8 cellular contexts compared by ENCODE assay signal in the genomic region with DNA sequence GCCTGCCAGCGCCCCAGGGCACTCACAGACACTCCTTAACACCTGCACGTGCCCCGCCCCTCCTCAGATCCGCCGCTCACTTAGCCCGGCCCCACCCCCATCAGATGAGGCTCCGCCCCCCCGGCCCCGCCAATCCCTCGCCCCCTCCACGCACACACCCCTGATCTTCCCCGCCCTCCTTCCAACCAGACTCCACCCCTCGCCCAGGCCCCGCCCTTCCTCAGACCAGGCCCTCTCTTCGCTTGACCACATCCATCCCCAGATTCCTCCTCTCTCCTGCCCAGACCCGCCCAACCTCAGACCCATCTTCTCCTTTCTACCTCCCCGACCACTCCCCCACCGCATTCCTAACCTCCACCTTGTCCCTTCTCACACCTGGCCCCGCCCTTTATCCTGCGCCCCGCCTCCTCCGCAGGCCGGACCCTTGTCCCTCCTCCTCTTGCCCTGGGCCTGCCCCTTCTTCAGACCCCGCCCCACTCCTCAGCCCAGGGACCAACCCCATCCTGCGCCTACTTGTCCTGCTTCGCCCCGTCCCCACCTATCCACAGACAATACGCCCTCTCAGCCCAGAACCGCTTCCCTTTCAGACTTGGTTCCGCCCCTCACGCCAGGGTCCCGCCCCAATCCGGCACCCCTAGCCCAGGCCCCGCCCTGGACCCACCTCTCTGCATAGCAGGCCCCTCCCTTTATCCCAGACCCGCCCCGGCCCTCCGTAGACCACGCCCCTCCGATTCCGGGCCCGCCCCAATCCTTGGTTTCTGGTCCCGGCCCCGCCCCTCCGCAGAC. TPM values are rescaled to one million over a fixed set of nuclear protein-coding genes. Genes with fewer than 3 reads are reported as not detected.
DNase-seq lines count a peak whose midpoint lies in the region; ATAC-seq, FAIRE-seq and TF ChIP-seq lines count a peak whose summit lies in the region.

No MANE protein-coding gene starts in this region.

- H3K4me1 Mint-ChIP-seq in activated T-helper 1 cell treated with anti-CD3 and anti-CD28 coated beads, Interleukin-12 subunit alpha, Interleukin-12 subunit beta, Interleukin-2, Interleukin-4 antibody, amounts not matched to agents 30 ng/mL and 10 ng/mL and 1 ng/mL, durations not matched to agents 14 hours and 24 hours and 36 hours (ENCODE audit: low read depth) = peaks cover 22% of the 10 kb centered on the region
- H3K4me1 Mint-ChIP-seq in naive B cell = peaks cover 27 to 39% (median 28%) of the 10 kb centered on the region in 3 donors

- peaks cover 6% of the 10 kb centered on the region for H3K4me1 ChIP-seq in fibroblast of lung (ENCODE audit: control insufficient read depth, extremely low read depth, insufficient read depth, low read length)

- DNase-seq in DMS53 (lab: John Stamatoyannopoulos, UW) (peak; percentile 97), RCC 7860 (ENCODE audit: low spot score) (peak; percentile 82), fibroblast of lung (ENCODE audit: low read depth in 2 of 2) (peak; percentile 94 to 96), naive B cell (peak; percentile 97)
- peak; percentile 97 for DNase-seq in activated T-helper 1 cell treated with anti-CD3 and anti-CD28 coated beads, Interleukin-12 subunit alpha, Interleukin-12 subunit beta, Interleukin-2, Interleukin-4 antibody, amounts not matched to agents 30 ng/mL and 10 ng/mL and 1 ng/mL, durations not matched to agents 14 hours and 24 hours and 36 hours (ENCODE audit: low spot score)
- peak; percentile 96 to 97 for DNase-seq in stimulated activated CD8-positive, alpha-beta memory T cell treated with anti-CD3 and anti-CD28 coated beads, Interleukin-7, amount 100 ng/mL, for 48 hours (ENCODE audit: extremely low read depth in 1 of 2, low read depth in 1 of 2)

- H3K9ac ChIP-seq in fibroblast of lung (ENCODE audit: insufficient read depth, low read length) = peak overlapping the region; percentile 7

- H3K36me3 Mint-ChIP-seq in activated T-helper 1 cell treated with anti-CD3 and anti-CD28 coated beads, Interleukin-12 subunit alpha, Interleukin-12 subunit beta, Interleukin-2, Interleukin-4 antibody, amounts not matched to agents 30 ng/mL and 10 ng/mL and 1 ng/mL, durations not matched to agents 14 hours and 24 hours and 36 hours (ENCODE audit: low read depth) = peaks cover 2% of the 10 kb centered on the region
- H3K36me3 Mint-ChIP-seq in naive B cell = no peaks in the 10 kb centered on the region

- H3K4me3 ChIP-seq in fibroblast of lung (replicated peaks in 1 of 4; ENCODE audit: control extremely low read depth in 1 of 4, insufficient read depth in 1 of 4, low read depth in 3 of 4, low read length in 4 of 4) = peak overlapping the region; percentile 48 to 93 (median 57)

- H3K9me3 Mint-ChIP-seq in activated T-helper 1 cell treated with anti-CD3 and anti-CD28 coated beads, Interleukin-12 subunit alpha, Interleukin-12 subunit beta, Interleukin-2, Interleukin-4 antibody, amounts not matched to agents 30 ng/mL and 10 ng/mL and 1 ng/mL, durations not matched to agents 14 hours and 24 hours and 36 hours = no peaks in the 10 kb centered on the region
- H3K9me3 Mint-ChIP-seq in naive B cell = no peaks in the 10 kb centered on the region

- no peaks in the 10 kb centered on the region for H3K36me3 ChIP-seq in KOPT-K1 (ENCODE audit: insufficient read depth, low read length)
- H3K36me3 ChIP-seq in fibroblast of lung (ENCODE audit: control insufficient read depth, insufficient read depth, low read length) = no peaks in the 10 kb centered on the region

- no peaks in the 10 kb centered on the region for H4K20me1 ChIP-seq in fibroblast of lung (ENCODE audit: control insufficient read depth, extremely low read depth, insufficient read depth, low read length)

- H3K79me2 ChIP-seq in fibroblast of lung (ENCODE audit: control insufficient read depth, insufficient read depth, low read length) = no peaks in the 10 kb centered on the region

- H3K4me3 Mint-ChIP-seq in activated T-helper 1 cell treated with anti-CD3 and anti-CD28 coated beads, Interleukin-12 subunit alpha, Interleukin-12 subunit beta, Interleukin-2, Interleukin-4 antibody, amounts not matched to agents 30 ng/mL and 10 ng/mL and 1 ng/mL, durations not matched to agents 14 hours and 24 hours and 36 hours = peak overlapping the region; percentile 80
- peak overlapping the region; percentile 91 to 96 (median 94) for H3K4me3 Mint-ChIP-seq in naive B cell

- H3K27ac Mint-ChIP-seq in activated T-helper 1 cell treated with anti-CD3 and anti-CD28 coated beads, Interleukin-12 subunit alpha, Interleukin-12 subunit beta, Interleukin-2, Interleukin-4 antibody, amounts not matched to agents 30 ng/mL and 10 ng/mL and 1 ng/mL, durations not matched to agents 14 hours and 24 hours and 36 hours = peak overlapping the region; percentile 61
- H3K27ac Mint-ChIP-seq in naive B cell = peak overlapping the region; percentile 90 to 98 (median 96)

- ATAC-seq in GM21825 (IDR thresholded peaks at IDR 0.05; ENCODE audit: unreplicated experiment) (peak; percentile 81), naive B cell (ENCODE audit: low read depth in 2 of 2) (peak; percentile 81 to 83)

- H3K27ac ChIP-seq in KOPT-K1 (ENCODE audit: low read depth, low read length, poor library complexity, severe bottlenecking) (peak overlapping the region; percentile 73), fibroblast of lung (ENCODE audit: insufficient read depth, low read length) (no peak overlapping the region)

- peak; percentile 18 for FAIRE-seq in RCC 7860 (lab: Jason Lieb, UNC)

- intact Hi-C loops in activated T-helper 1 cell treated with anti-CD3 and anti-CD28 coated beads, Interleukin-12 subunit alpha, Interleukin-12 subunit beta, Interleukin-2, Interleukin-4 antibody, amounts not matched to agents 30 ng/mL and 10 ng/mL and 1 ng/mL, durations not matched to agents 14 hours and 24 hours and 36 hours (cut with micrococcal nuclease) = loop anchor here (1.0 to 5.0 kb wide), 16 partner anchors 47 to 684 kb away; partner anchors contain the start of genes BORCS8, COPE, CRTC1 and DDX49

- H3K27me3 ChIP-seq in fibroblast of lung (ENCODE audit: control insufficient read depth, insufficient read depth, low read length) = no peaks in the 10 kb centered on the region

- peak overlapping the region; percentile 89 for H2AFZ ChIP-seq in fibroblast of lung (ENCODE audit: low read length)

- no peak for TF ChIP-seq CTCF in fibroblast of lung (conservative IDR thresholded peaks at IDR 0.05 in 1 of 2, IDR thresholded peaks at IDR 0.05 in 1 of 2; ENCODE audit: low read depth in 1 of 2, low read length in 2 of 2)

- H3K9me3 ChIP-seq in KOPT-K1 (ENCODE audit: insufficient read depth, low read length, poor library complexity, severe bottlenecking) (no peaks in the 10 kb centered on the region), fibroblast of lung (ENCODE audit: control insufficient read depth, insufficient read depth, low read depth, low read length) (no peaks in the 10 kb centered on the region)

- H3K4me2 ChIP-seq in fibroblast of lung (ENCODE audit: extremely low read depth, insufficient read depth, low read length) = peak overlapping the region; percentile 87

- H3K27me3 Mint-ChIP-seq in activated T-helper 1 cell treated with anti-CD3 and anti-CD28 coated beads, Interleukin-12 subunit alpha, Interleukin-12 subunit beta, Interleukin-2, Interleukin-4 antibody, amounts not matched to agents 30 ng/mL and 10 ng/mL and 1 ng/mL, durations not matched to agents 14 hours and 24 hours and 36 hours (ENCODE audit: insufficient read depth) = peaks cover 5% of the 10 kb centered on the region
- H3K27me3 Mint-ChIP-seq in naive B cell = peaks cover 0 to 6% (median 5%) of the 10 kb centered on the region in 3 donors

RNA-seq across cellular contexts. Expression of gene KLHL26, which starts 0.5 kb away (rescaled TPM):
- total RNA-seq in activated T-helper 1 cell treated with anti-CD3 and anti-CD28 coated beads, Interleukin-12 subunit alpha, Interleukin-12 subunit beta, Interleukin-2, Interleukin-4 antibody, amounts not matched to agents 30 ng/mL and 10 ng/mL and 1 ng/mL, durations not matched to agents 14 hours and 24 hours and 36 hours = 12.7 and 16.0 TPM in 2 replicates
- total RNA-seq in fibroblast of lung = 2.8 and 3.5 TPM in 2 replicates
- polyA plus RNA-seq in fibroblast of lung = 1.4 and 1.9 TPM in 2 replicates
- polyA plus RNA-seq in fibroblast of lung (2012) = 1.8 and 4.0 TPM in 2 replicates
- polyA minus RNA-seq in fibroblast of lung (ENCODE audit: low replicate concordance) = 2.7 and 5.1 TPM in 2 replicates
- 1 to 10 TPM in 5 of 6 donors, not detected in 1; 2.0 to 3.7 (median 3.6) TPM for polyA plus RNA-seq in naive B cell (ENCODE audit: low read depth in 6 of 6)

RNA-seq across cellular contexts. Expression of gene TMEM59L, which starts 23.7 kb away (rescaled TPM):
- total RNA-seq in activated T-helper 1 cell treated with anti-CD3 and anti-CD28 coated beads, Interleukin-12 subunit alpha, Interleukin-12 subunit beta, Interleukin-2, Interleukin-4 antibody, amounts not matched to agents 30 ng/mL and 10 ng/mL and 1 ng/mL, durations not matched to agents 14 hours and 24 hours and 36 hours = 0.10 and 0.17 TPM in 2 replicates
- 0.33 and 0.51 TPM in 2 replicates for total RNA-seq in fibroblast of lung
- 0.14 and 0.23 TPM in 2 replicates for polyA plus RNA-seq in fibroblast of lung
- polyA plus RNA-seq in fibroblast of lung (2012) = 0.66 and 0.86 TPM in 2 replicates
- polyA minus RNA-seq in fibroblast of lung (ENCODE audit: low replicate concordance) = not detected in 2 replicates
- not detected for polyA plus RNA-seq in naive B cell (ENCODE audit: low read depth in 6 of 6)

RNA-seq across cellular contexts. Expression of gene CRLF1, which starts 29.8 kb away (rescaled TPM):
- not detected in 2 replicates for total RNA-seq in activated T-helper 1 cell treated with anti-CD3 and anti-CD28 coated beads, Interleukin-12 subunit alpha, Interleukin-12 subunit beta, Interleukin-2, Interleukin-4 antibody, amounts not matched to agents 30 ng/mL and 10 ng/mL and 1 ng/mL, durations not matched to agents 14 hours and 24 hours and 36 hours
- 2.3 and 2.5 TPM in 2 replicates for total RNA-seq in fibroblast of lung
- polyA plus RNA-seq in fibroblast of lung (2.2 and 2.8 TPM in 2 replicates), naive B cell (ENCODE audit: low read depth in 6 of 6) (1 to 10 TPM in 2 of 6 donors, under 1 TPM in 2, not detected in 2; 0.44 to 7.0 (median 0.97) TPM)
- 2.8 and 7.8 TPM in 2 replicates for polyA plus RNA-seq in fibroblast of lung (2012)
- polyA minus RNA-seq in fibroblast of lung (ENCODE audit: low replicate concordance) = 0.24 and 0.63 TPM in 2 replicates

RNA-seq across cellular contexts. Expression of gene CRTC1, which starts 47.1 kb away (rescaled TPM):
- 6.1 and 7.6 TPM in 2 replicates for total RNA-seq in activated T-helper 1 cell treated with anti-CD3 and anti-CD28 coated beads, Interleukin-12 subunit alpha, Interleukin-12 subunit beta, Interleukin-2, Interleukin-4 antibody, amounts not matched to agents 30 ng/mL and 10 ng/mL and 1 ng/mL, durations not matched to agents 14 hours and 24 hours and 36 hours
- 2.0 and 2.1 TPM in 2 replicates for total RNA-seq in fibroblast of lung
- polyA plus RNA-seq in fibroblast of lung (1.2 and 2.2 TPM in 2 replicates), naive B cell (ENCODE audit: low read depth in 6 of 6) (1 to 10 TPM in 5 of 6 donors, not detected in 1; 1.4 to 2.4 (median 1.4) TPM)
- polyA plus RNA-seq in fibroblast of lung (2012) = 6.5 and 8.6 TPM in 2 replicates
- 3.1 and 4.5 TPM in 2 replicates for polyA minus RNA-seq in fibroblast of lung (ENCODE audit: low replicate concordance)

RNA-seq across cellular contexts. Expression of gene REX1BD, which starts 47.8 kb away (rescaled TPM):
- 134 and 135 TPM in 2 replicates for total RNA-seq in activated T-helper 1 cell treated with anti-CD3 and anti-CD28 coated beads, Interleukin-12 subunit alpha, Interleukin-12 subunit beta, Interleukin-2, Interleukin-4 antibody, amounts not matched to agents 30 ng/mL and 10 ng/mL and 1 ng/mL, durations not matched to agents 14 hours and 24 hours and 36 hours
- 37.0 and 37.5 TPM in 2 replicates for total RNA-seq in fibroblast of lung
- 16.2 and 21.2 TPM in 2 replicates for polyA plus RNA-seq in fibroblast of lung
- 40.1 and 63.2 TPM in 2 replicates for polyA plus RNA-seq in fibroblast of lung (2012)
- 3.3 and 3.9 TPM in 2 replicates for polyA minus RNA-seq in fibroblast of lung (ENCODE audit: low replicate concordance)
- polyA plus RNA-seq in naive B cell (ENCODE audit: low read depth in 6 of 6) = 100 to 1,000 TPM in 2 of 6 donors, 10 to 100 TPM in 4; 76.0 to 107 (median 91.9) TPM
